Comparison of ENCODE assay signal across 1 cellular context in the genomic region with DNA sequence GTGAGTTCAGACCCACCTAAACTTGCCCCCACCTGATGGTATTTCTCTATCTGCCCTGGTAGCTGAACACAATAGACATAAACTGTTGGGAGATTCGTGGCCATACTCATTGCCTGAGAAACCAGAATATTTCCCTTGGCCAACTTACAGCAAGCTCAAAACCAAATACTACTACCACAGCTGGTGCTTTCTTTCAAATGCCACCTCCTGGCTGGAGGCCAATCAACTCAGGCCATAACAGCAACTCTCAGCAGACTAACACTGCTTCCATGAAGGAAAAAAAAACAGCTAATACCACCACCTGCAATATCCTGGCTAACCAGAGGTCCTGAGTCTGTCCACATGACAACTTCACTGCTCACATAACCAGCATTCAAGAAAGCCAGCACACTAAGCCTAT.
TF ChIP-seq lines count a peak whose summit lies in the region.

No MANE protein-coding gene starts in this region.

TF ChIP-seq in HepG2, 621 proteins besides CTCF, POLR2A, EP300 and RAD21:
- TF ChIP-seq FOSL1 (CRISPR knock-in tag; IDR thresholded peaks at IDR 0.05; ENCODE audit: borderline replicate concordance) = no peak
- TF ChIP-seq RBFOX2 (IDR thresholded peaks at IDR 0.05; ENCODE audit: low read depth, low read length) = no peak
- TF ChIP-seq POLR2AphosphoS2 (IDR thresholded peaks at IDR 0.05; ENCODE audit: low read depth, low read length) = no peak
- no peak for TF ChIP-seq ZBTB3 (CRISPR knock-in tag; IDR thresholded peaks at IDR 0.05; ENCODE audit: borderline replicate concordance, low read depth)
- TF ChIP-seq MAZ (IDR thresholded peaks at IDR 0.05; ENCODE audit: borderline replicate concordance, low read depth, low read length) = no peak
- no peak for TF ChIP-seq MAZ (CRISPR knock-in tag; IDR thresholded peaks at IDR 0.05; ENCODE audit: low read depth)
- TF ChIP-seq KLF6 (CRISPR knock-in tag; IDR thresholded peaks at IDR 0.05) = no peak
- TF ChIP-seq ZNF713 (CRISPR knock-in tag; IDR thresholded peaks at IDR 0.05) = no peak
- TF ChIP-seq TBX3 (IDR thresholded peaks at IDR 0.05; ENCODE audit: borderline replicate concordance) = no peak
- no peak for TF ChIP-seq ZNF75D (CRISPR knock-in tag; IDR thresholded peaks at IDR 0.05; ENCODE audit: borderline replicate concordance)
